Comparison of ENCODE assay signal across 1 cellular context in genomic region chr6:159501558-159501957, GRCh38.
A peak's percentile ranks its signal among the peaks of the same experiment; 100 is the strongest.
TF ChIP-seq lines count a peak whose summit lies in the region.

No MANE protein-coding gene starts in this region.

TF ChIP-seq in K562, 482 proteins besides CTCF, POLR2A, EP300 and RAD21 (continued from another document):
- TF ChIP-seq CBFA2T2 (conservative IDR thresholded peaks at IDR 0.05) (no peak; the same call in 1 of the 2 replicates), RCOR1 (IDR thresholded peaks at IDR 0.05; ENCODE audit: borderline replicate concordance in 1 of 2, low read depth in 2 of 2, low read length in 2 of 2) (no peak), SREBF1 (IDR thresholded peaks at IDR 0.05; ENCODE audit: borderline replicate concordance, low read depth, low read length) (no peak), TAF7 (tag; IDR thresholded peaks at IDR 0.05) (no peak), HOMEZ (CRISPR knock-in tag; IDR thresholded peaks at IDR 0.05) (no peak), MAFG (tag; conservative IDR thresholded peaks at IDR 0.05) (peak; percentile 36), ZFPM2 (CRISPR knock-in tag; IDR thresholded peaks at IDR 0.05) (no peak), RBM15 (IDR thresholded peaks at IDR 0.05; ENCODE audit: insufficient read depth, low read length) (no peak), CREB1 (IDR thresholded peaks at IDR 0.05) (no peak), CREB1 (CRISPR knock-in tag; IDR thresholded peaks at IDR 0.05) (no peak)
